Comparison of ENCODE assay signal across 8 cellular contexts in genomic region chr10:88553116-88553752, GRCh38. TPM values are rescaled to one million over a fixed set of nuclear protein-coding genes. Genes with fewer than 3 reads are reported as not detected.
DNase-seq lines count a peak whose midpoint lies in the region; ATAC-seq and TF ChIP-seq lines count a peak whose summit lies in the region.

No MANE protein-coding gene starts in this region.

- no peaks in the 10 kb centered on the region for H3K36me3 Mint-ChIP-seq in activated naive CD4-positive, alpha-beta T cell treated with anti-CD3 and anti-CD28 coated beads for 36 hours (ENCODE audit: low read depth)

- no peaks in the 10 kb centered on the region for H3K9me3 Mint-ChIP-seq in activated naive CD4-positive, alpha-beta T cell treated with anti-CD3 and anti-CD28 coated beads for 36 hours

- H3K9ac ChIP-seq in NT2/D1 (ENCODE audit: insufficient read length, low read depth): no peak overlapping the region
- no peak overlapping the region for H3K9ac ChIP-seq in parathyroid adenoma

- H3K9me3 ChIP-seq in NT2/D1 (ENCODE audit: insufficient read depth, low read length): no peaks in the 10 kb centered on the region
- no peaks in the 10 kb centered on the region for H3K9me3 ChIP-seq in parathyroid adenoma (ENCODE audit: control insufficient read depth, low read length)

- H3K27me3 ChIP-seq in NT2/D1 (ENCODE audit: insufficient read depth, insufficient read length): no peaks in the 10 kb centered on the region
- H3K27me3 ChIP-seq in parathyroid adenoma (ENCODE audit: control insufficient read depth, insufficient read depth, low read length): no peaks in the 10 kb centered on the region

- H3K4me2 ChIP-seq in parathyroid adenoma (ENCODE audit: low read length): no peak overlapping the region

- no peak overlapping the region for H2AFZ ChIP-seq in parathyroid adenoma

- peak; percentile 62 for TF ChIP-seq CTCF in parathyroid adenoma (IDR thresholded peaks at IDR 0.05)

- H3K4me3 ChIP-seq in NT2/D1 (ENCODE audit: insufficient read length, low read depth) (no peak overlapping the region), parathyroid adenoma (ENCODE audit: low read depth, low read length) (no peak overlapping the region)

- no peaks in the 10 kb centered on the region for H3K4me1 Mint-ChIP-seq in activated naive CD4-positive, alpha-beta T cell treated with anti-CD3 and anti-CD28 coated beads for 36 hours (ENCODE audit: low read depth)

- peaks cover 3% of the 10 kb centered on the region for H3K79me2 ChIP-seq in parathyroid adenoma

- H3K27ac ChIP-seq in parathyroid adenoma: no peak overlapping the region

- H3K36me3 ChIP-seq in NT2/D1 (ENCODE audit: insufficient read depth, insufficient read length, low read length) (no peaks in the 10 kb centered on the region), parathyroid adenoma (ENCODE audit: control insufficient read depth, insufficient read depth, low read length) (no peaks in the 10 kb centered on the region)

- ATAC-seq in HG03460 (IDR thresholded peaks at IDR 0.05; ENCODE audit: unreplicated experiment): peak; percentile 75

- DNase-seq in COLO829 (ENCODE audit: low spot score): peak; percentile 20
- DNase-seq in GM19238 (ENCODE audit: insufficient read length, low spot score): peak; percentile 19
- peak; percentile 42 for DNase-seq in NT2/D1 (ENCODE audit: low read depth, low spot score)
- DNase-seq in activated naive CD4-positive, alpha-beta T cell treated with anti-CD3 and anti-CD28 coated beads for 36 hours: peak; percentile 54
- peak; percentile 33 for DNase-seq in glomerular endothelial cell (ENCODE audit: extremely low read depth, low read depth, low spot score)
- no peak for DNase-seq in NCI-H2171 (lab: John Stamatoyannopoulos, UW)

- intact Hi-C loops in activated naive CD4-positive, alpha-beta T cell treated with anti-CD3 and anti-CD28 coated beads for 36 hours (cut with micrococcal nuclease): loop anchor here (1.0 to 5.0 kb wide), 6 partner anchors 151 to 897 kb away; no protein-coding TSS in a partner anchor

- no peak overlapping the region for H3K4me3 Mint-ChIP-seq in activated naive CD4-positive, alpha-beta T cell treated with anti-CD3 and anti-CD28 coated beads for 36 hours

- H3K4me1 ChIP-seq in NT2/D1 (ENCODE audit: insufficient read depth, insufficient read length) (no peaks in the 10 kb centered on the region), parathyroid adenoma (peaks cover 3% of the 10 kb centered on the region)

- CTCF ChIA-PET in activated naive CD4-positive, alpha-beta T cell treated with anti-CD3 and anti-CD28 coated beads for 36 hours (lab: Charles Lee): interaction anchor here (0.6 to 2.9 kb wide), 10 partner anchors 11 to 703 kb away, joined by 3 to 8 read pairs (median 4); no protein-coding TSS in a partner anchor

- H3K27me3 Mint-ChIP-seq in activated naive CD4-positive, alpha-beta T cell treated with anti-CD3 and anti-CD28 coated beads for 36 hours (ENCODE audit: low read depth): no peaks in the 10 kb centered on the region

- no peak overlapping the region for H3K27ac Mint-ChIP-seq in activated naive CD4-positive, alpha-beta T cell treated with anti-CD3 and anti-CD28 coated beads for 36 hours

RNA-seq across cellular contexts. Expression of gene RNLS, which starts 29.9 kb away (rescaled TPM):
- 1 to 10 TPM; 4.0 to 4.4 TPM for total RNA-seq in activated naive CD4-positive, alpha-beta T cell treated with anti-CD3 and anti-CD28 coated beads for 36 hours
- 1.5 and 5.9 TPM in 2 replicates for total RNA-seq in glomerular endothelial cell

RNA-seq across cellular contexts. Expression of gene LIPJ, which starts 33.3 kb away (rescaled TPM):
- total RNA-seq in activated naive CD4-positive, alpha-beta T cell treated with anti-CD3 and anti-CD28 coated beads for 36 hours: not detected
- total RNA-seq in glomerular endothelial cell: not detected in 2 replicates
